In genomic region chr3:185793381-185793780, GRCh38 we compare ENCODE assay signal across 14 cellular contexts. TPM values are rescaled to one million over a fixed set of nuclear protein-coding genes. Genes with fewer than 3 reads are reported as not detected.
A peak's percentile ranks its signal among the peaks of the same experiment; 100 is the strongest.
DNase-seq lines count a peak whose midpoint lies in the region; ATAC-seq and TF ChIP-seq lines count a peak whose summit lies in the region.
"Had no signal": no experiment of that assay in that cellular context is flagged by ENCODE, and none has a peak within 500 bp of the region (broad histone marks: within the 10 kb centered on the region; RNA-seq: fewer than 3 reads in every experiment).

No MANE protein-coding gene starts in this region.

- intact Hi-C loops in Right ventricle myocardium inferior (cut with DNase I), result no loop called here

- no peak for DNase-seq in cardiac muscle cell (ENCODE audit: low read depth in 1 of 2, low spot score in 1 of 2)
- DNase-seq in Right ventricle myocardium inferior (ENCODE audit: missing footprints), result no peak
- no peak for DNase-seq in endodermal cell
- no peak for DNase-seq in trophoblast cell
- DNase-seq in RPMI8226, result no peak
- DNase-seq in HCEC 1CT, result no peak
- DNase-seq: ACHN; CD4-positive, CD25-positive, alpha-beta regulatory T cell; DMS53; GF-D8; IMR-90; KBM-7 had no signal

- no peak overlapping the region for H2BK120ac ChIP-seq in trophoblast cell (ENCODE audit: insufficient read depth, low read length, poor library complexity)

- H3K4me1 ChIP-seq in cardiac muscle cell (ENCODE audit: low read depth) (peaks cover 20% of the 10 kb centered on the region), endodermal cell (ENCODE audit: control insufficient read depth, insufficient read depth, low read length) (peaks cover 9% of the 10 kb centered on the region), trophoblast cell (ENCODE audit: control insufficient read depth in 1 of 2, insufficient read depth in 2 of 2, low read length in 2 of 2) (peaks cover 25 to 36% of the 10 kb centered on the region in 2 experiments)

- peak overlapping the region; percentile 19 for H3K27ac Mint-ChIP-seq in endodermal cell
- H3K27ac Mint-ChIP-seq: CD4-positive, CD25-positive, alpha-beta regulatory T cell had no signal

- peaks cover 2% of the 10 kb centered on the region for H3K9me3 Mint-ChIP-seq in endodermal cell

- no peak overlapping the region for H3K4me2 ChIP-seq in trophoblast cell (ENCODE audit: low read length)
- H3K4me2 ChIP-seq: BLaER1 treated with 17β-estradiol and CSF1 and Interleukin-3, amounts not matched to agents 10 nM and 100 nM had no signal

- no peaks in the 10 kb centered on the region for H3K36me3 ChIP-seq in cardiac muscle cell
- no peaks in the 10 kb centered on the region for H3K36me3 ChIP-seq in endodermal cell (ENCODE audit: control insufficient read depth, insufficient read depth, low read length)
- no peaks in the 10 kb centered on the region for H3K36me3 ChIP-seq in trophoblast cell (ENCODE audit: control insufficient read depth in 1 of 2, insufficient read depth in 2 of 2, low read length in 2 of 2)
- H3K36me3 ChIP-seq: BLaER1 treated with 17β-estradiol and CSF1 and Interleukin-3, amounts not matched to agents 10 nM and 100 nM had no signal

- peak overlapping the region; percentile 89 for H3K23ac ChIP-seq in trophoblast cell (ENCODE audit: low read length)

- H3K4ac ChIP-seq in trophoblast cell (ENCODE audit: low read depth, low read length), result peak overlapping the region; percentile 90

- H3K4me3 Mint-ChIP-seq in endodermal cell, result no peak overlapping the region
- H3K4me3 Mint-ChIP-seq: CD4-positive, CD25-positive, alpha-beta regulatory T cell had no signal

- peaks cover 1% of the 10 kb centered on the region for H3K79me1 ChIP-seq in trophoblast cell (ENCODE audit: low read length)

- WGBS in endodermal cell (ENCODE audit: insufficient coverage in 1 of 2, insufficient read length in 1 of 2), 2 experiments, result 93 to 100% methylated on average over 2 to 4 of the region's 4 CpGs
- no CpG with 5 or more reads among the region's 4 CpGs for WGBS in trophoblast cell (ENCODE audit: extremely low coverage, insufficient coverage, insufficient read length)

- TF ChIP-seq CTCF in cardiac muscle cell (IDR thresholded peaks at IDR 0.05; ENCODE audit: low read depth, low read length), result no peak
- no peak for TF ChIP-seq CTCF in endodermal cell (conservative IDR thresholded peaks at IDR 0.05)

- peaks cover 23% of the 10 kb centered on the region for H3K79me2 ChIP-seq in trophoblast cell (ENCODE audit: control insufficient read depth, insufficient read depth, low read length, poor library complexity)

- H2BK5ac ChIP-seq in trophoblast cell (ENCODE audit: low read depth, low read length, poor library complexity), result no peak overlapping the region

- H3K4me1 Mint-ChIP-seq in endodermal cell, result peaks cover 59% of the 10 kb centered on the region

- H3K27me3 Mint-ChIP-seq in endodermal cell (ENCODE audit: insufficient read depth), result no peaks in the 10 kb centered on the region

- no peak for ATAC-seq in Right ventricle myocardium inferior
- ATAC-seq in HG03135 (IDR thresholded peaks at IDR 0.05; ENCODE audit: unreplicated experiment), result no peak

- no peak overlapping the region for H2AK5ac ChIP-seq in trophoblast cell (ENCODE audit: low read length)

- H2AFZ ChIP-seq in trophoblast cell (ENCODE audit: insufficient read depth, low read length, poor library complexity), result no peak overlapping the region

- H3K9ac ChIP-seq in endodermal cell (ENCODE audit: extremely low read depth, low read length, poor library complexity, severe bottlenecking) (no peak overlapping the region), trophoblast cell (ENCODE audit: low read length) (no peak overlapping the region)
- H3K9ac ChIP-seq: BLaER1 treated with 17β-estradiol and CSF1 and Interleukin-3, amounts not matched to agents 10 nM and 100 nM had no signal

- no peak overlapping the region for H2BK12ac ChIP-seq in trophoblast cell (ENCODE audit: low read length)

- H3K27ac ChIP-seq in cardiac muscle cell (peak overlapping the region; percentile 44), endodermal cell (ENCODE audit: low read depth, low read length) (no peak overlapping the region), trophoblast cell (ENCODE audit: low read depth, low read length) (peak overlapping the region; percentile 9)
- H3K27ac ChIP-seq: BLaER1 treated with 17β-estradiol and CSF1 and Interleukin-3, amounts not matched to agents 10 nM and 100 nM had no signal

- H3K4me3 ChIP-seq in cardiac muscle cell (no peak overlapping the region), endodermal cell (ENCODE audit: low read length) (no peak overlapping the region), trophoblast cell (ENCODE audit: low read depth, low read length) (peak overlapping the region; percentile 43)
- H3K4me3 ChIP-seq: BLaER1 treated with 17β-estradiol and CSF1 and Interleukin-3, amounts not matched to agents 10 nM and 100 nM had no signal

- H4K91ac ChIP-seq in trophoblast cell (ENCODE audit: low read depth, low read length), result no peak overlapping the region

- no peak overlapping the region for H4K8ac ChIP-seq in trophoblast cell (ENCODE audit: low read depth, low read length)

- no peak overlapping the region for H4K12ac ChIP-seq in trophoblast cell (ENCODE audit: low read depth, low read length)

- H3K14ac ChIP-seq in trophoblast cell (ENCODE audit: low read length), result no peak overlapping the region

- no peak overlapping the region for H3K18ac ChIP-seq in trophoblast cell (ENCODE audit: low read length)

- H3K27me3 ChIP-seq in cardiac muscle cell (no peaks in the 10 kb centered on the region), endodermal cell (ENCODE audit: control insufficient read depth, insufficient read depth, low read length, poor library complexity, severe bottlenecking) (no peaks in the 10 kb centered on the region), trophoblast cell (ENCODE audit: insufficient read depth, low read length) (no peaks in the 10 kb centered on the region)
- H3K27me3 ChIP-seq: BLaER1 treated with 17β-estradiol and CSF1 and Interleukin-3, amounts not matched to agents 10 nM and 100 nM had no signal

- no peaks in the 10 kb centered on the region for H3K9me3 ChIP-seq in cardiac muscle cell (ENCODE audit: low read depth)
- H3K9me3 ChIP-seq in endodermal cell (ENCODE audit: control insufficient read depth, low read length), result no peaks in the 10 kb centered on the region
- H3K9me3 ChIP-seq in trophoblast cell (ENCODE audit: insufficient read depth, low read depth, low read length), result no peaks in the 10 kb centered on the region
- H3K9me3 ChIP-seq: BLaER1 treated with 17β-estradiol and CSF1 and Interleukin-3, amounts not matched to agents 10 nM and 100 nM had no signal

- peaks cover 10% of the 10 kb centered on the region for H3K36me3 Mint-ChIP-seq in endodermal cell (ENCODE audit: low read depth)
- H3K36me3 Mint-ChIP-seq: CD4-positive, CD25-positive, alpha-beta regulatory T cell had no signal

RNA-seq across cellular contexts. Expression of gene IGF2BP2, which starts 31.5 kb away (rescaled TPM):
- total RNA-seq in cardiac muscle cell, result 77.1 and 119 TPM in 2 replicates
- 129 and 164 TPM in 2 replicates for polyA plus RNA-seq in cardiac muscle cell
- 15.9 TPM for total RNA-seq in Right ventricle myocardium inferior
- 100 to 1,000 TPM; 143 to 162 TPM for total RNA-seq in endodermal cell
- polyA plus RNA-seq in endodermal cell (2013, experiment 1 of 2), result 156 TPM
- 148 TPM for polyA plus RNA-seq in endodermal cell (2013, experiment 2 of 2)
- polyA plus RNA-seq in trophoblast cell (2013), result 136 TPM in 2 replicates
- polyA plus RNA-seq: CD4-positive, CD25-positive, alpha-beta regulatory T cell had no signal
